ENCODE assay signal across 1 cellular context in the genomic region with DNA sequence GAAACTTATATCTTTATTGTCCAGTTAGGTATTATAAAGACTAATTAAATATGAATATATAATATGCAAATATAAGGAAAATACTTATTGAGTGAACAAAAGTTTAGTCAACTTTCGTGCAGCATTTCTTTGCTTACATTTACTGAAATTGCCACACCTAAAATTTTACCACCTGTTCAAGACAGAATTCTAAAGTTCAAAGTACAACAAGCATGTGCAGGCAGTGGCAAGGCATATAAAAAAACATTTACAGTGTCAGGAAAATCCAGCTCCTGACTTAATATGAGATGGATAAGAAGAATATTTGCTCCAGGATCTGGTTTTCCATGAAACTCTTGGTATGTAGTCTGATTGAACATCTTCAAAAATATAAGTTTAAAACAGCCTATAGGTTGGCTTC.
TF ChIP-seq lines count a peak whose summit lies in the region.

No MANE protein-coding gene starts in this region.

TF ChIP-seq in IMR-90, 13 proteins besides CTCF, POLR2A, EP300 and RAD21:
- TF ChIP-seq MXI1 (IDR thresholded peaks at IDR 0.05; ENCODE audit: borderline replicate concordance, low read depth, low read length) = no peak
- TF ChIP-seq, protein P1, sequence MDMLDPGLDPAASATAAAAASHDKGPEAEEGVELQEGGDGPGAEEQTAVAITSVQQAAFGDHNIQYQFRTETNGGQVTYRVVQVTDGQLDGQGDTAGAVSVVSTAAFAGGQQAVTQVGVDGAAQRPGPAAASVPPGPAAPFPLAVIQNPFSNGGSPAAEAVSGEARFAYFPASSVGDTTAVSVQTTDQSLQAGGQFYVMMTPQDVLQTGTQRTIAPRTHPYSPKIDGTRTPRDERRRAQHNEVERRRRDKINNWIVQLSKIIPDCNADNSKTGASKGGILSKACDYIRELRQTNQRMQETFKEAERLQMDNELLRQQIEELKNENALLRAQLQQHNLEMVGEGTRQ (IDR thresholded peaks at IDR 0.05; ENCODE audit: low read depth, low read length) = no peak
- TF ChIP-seq RFX5 (IDR thresholded peaks at IDR 0.05; ENCODE audit: low read depth, low read length) = no peak
- no peak for TF ChIP-seq FOS (IDR thresholded peaks at IDR 0.05; ENCODE audit: low read depth, low read length)
- no peak for TF ChIP-seq CHD1 (IDR thresholded peaks at IDR 0.05; ENCODE audit: low read depth, low read length)
- no peak for TF ChIP-seq MAFK (IDR thresholded peaks at IDR 0.05; ENCODE audit: low read depth, low read length)
- no peak for TF ChIP-seq BHLHE40 (IDR thresholded peaks at IDR 0.05; ENCODE audit: low read depth, low read length)
- TF ChIP-seq, protein P2, sequence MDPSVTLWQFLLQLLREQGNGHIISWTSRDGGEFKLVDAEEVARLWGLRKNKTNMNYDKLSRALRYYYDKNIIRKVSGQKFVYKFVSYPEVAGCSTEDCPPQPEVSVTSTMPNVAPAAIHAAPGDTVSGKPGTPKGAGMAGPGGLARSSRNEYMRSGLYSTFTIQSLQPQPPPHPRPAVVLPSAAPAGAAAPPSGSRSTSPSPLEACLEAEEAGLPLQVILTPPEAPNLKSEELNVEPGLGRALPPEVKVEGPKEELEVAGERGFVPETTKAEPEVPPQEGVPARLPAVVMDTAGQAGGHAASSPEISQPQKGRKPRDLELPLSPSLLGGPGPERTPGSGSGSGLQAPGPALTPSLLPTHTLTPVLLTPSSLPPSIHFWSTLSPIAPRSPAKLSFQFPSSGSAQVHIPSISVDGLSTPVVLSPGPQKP (IDR thresholded peaks at IDR 0.05; ENCODE audit: borderline replicate concordance, low read depth, low read length) = no peak
- no peak for TF ChIP-seq SMC3 (IDR thresholded peaks at IDR 0.05; ENCODE audit: low read depth, low read length)
- TF ChIP-seq NFE2L2 (IDR thresholded peaks at IDR 0.05; ENCODE audit: low read depth, low read length) = no peak
- no peak for TF ChIP-seq CEBPB (IDR thresholded peaks at IDR 0.05; ENCODE audit: low read depth, low read length)
- no peak for TF ChIP-seq MAZ (IDR thresholded peaks at IDR 0.05; ENCODE audit: borderline replicate concordance, low read depth, low read length)
- no peak for TF ChIP-seq RCOR1 (IDR thresholded peaks at IDR 0.05; ENCODE audit: insufficient replicate concordance, low read length)
